Comparison of ENCODE assay signal across 9 cellular contexts in genomic region chr7:19754521-19755116, GRCh38. TPM values are rescaled to one million over a fixed set of nuclear protein-coding genes. Genes with fewer than 3 reads are reported as not detected.
DNase-seq lines count a peak whose midpoint lies in the region; ATAC-seq and TF ChIP-seq lines count a peak whose summit lies in the region.
"Had no signal": no experiment of that assay in that cellular context is flagged by ENCODE, and none has a peak within 500 bp of the region (broad histone marks: within the 10 kb centered on the region; RNA-seq: fewer than 3 reads in every experiment).

No MANE protein-coding gene starts in this region.

- H3K36me3 ChIP-seq in OCI-LY3 (replicated peaks; ENCODE audit: low read depth, low read length), result no peaks in the 10 kb centered on the region
- no peaks in the 10 kb centered on the region for H3K36me3 ChIP-seq in endocrine pancreas (ENCODE audit: control insufficient read depth, insufficient read depth, low read length)
- H3K36me3 ChIP-seq in prostate gland, result no peaks in the 10 kb centered on the region

- H3K9me3 ChIP-seq in OCI-LY3 (ENCODE audit: insufficient read depth, low read length) (no peaks in the 10 kb centered on the region), endocrine pancreas (ENCODE audit: control insufficient read depth, low read length) (no peaks in the 10 kb centered on the region), prostate gland (no peaks in the 10 kb centered on the region)

- H4K20me1 ChIP-seq in OCI-LY3 (ENCODE audit: insufficient read depth, low read length), result no peaks in the 10 kb centered on the region

- H3K9ac ChIP-seq in OCI-LY3 (ENCODE audit: low read length) (no peak overlapping the region; the same call in 1 of the 2 replicates), endocrine pancreas (ENCODE audit: control insufficient read depth, insufficient read depth, low read length) (no peak overlapping the region)

- H2AFZ ChIP-seq in OCI-LY3 (ENCODE audit: low read depth, low read length), result peak overlapping the region; percentile 46; the same call in 1 of the 2 replicates

- no peak overlapping the region for H3K4me3 ChIP-seq in OCI-LY3 (ENCODE audit: low read length)
- H3K4me3 ChIP-seq in endocrine pancreas (ENCODE audit: control insufficient read depth, insufficient read depth, low read length), result peak overlapping the region; percentile 14
- H3K4me3 ChIP-seq in prostate gland, result no peak overlapping the region

- no peak for TF ChIP-seq POLR2A in prostate gland (IDR thresholded peaks at IDR 0.05)

- no peaks in the 10 kb centered on the region for H3K79me2 ChIP-seq in OCI-LY3 (ENCODE audit: low read length)

- no peaks in the 10 kb centered on the region for H3K9me3 Mint-ChIP-seq in activated T-cell treated with anti-CD3 and anti-CD28 coated beads, Interleukin-2, amount 50 U/mL, for 72 hours

- H3K27ac ChIP-seq in OCI-LY3 (ENCODE audit: low read length) (no peak overlapping the region), prostate gland (no peak overlapping the region)

- H3K4me1 ChIP-seq in OCI-LY3 (ENCODE audit: low read length), result peaks cover 10% of the 10 kb centered on the region
- peaks cover 9% of the 10 kb centered on the region for H3K4me1 ChIP-seq in endocrine pancreas (ENCODE audit: control insufficient read depth, insufficient read depth, low read length)
- H3K4me1 ChIP-seq in prostate gland (replicated peaks), result no peaks in the 10 kb centered on the region

- WGBS in prostate gland, result 43% methylated on average over 6 of the region's 6 CpGs

- no peak overlapping the region for H3K27ac Mint-ChIP-seq in activated T-cell treated with anti-CD3 and anti-CD28 coated beads, Interleukin-2, amount 50 U/mL, for 72 hours

- no peaks in the 10 kb centered on the region for H3K27me3 ChIP-seq in OCI-LY3 (ENCODE audit: low read depth, low read length)
- no peaks in the 10 kb centered on the region for H3K27me3 ChIP-seq in endocrine pancreas (ENCODE audit: control insufficient read depth, insufficient read depth, low read length)
- H3K27me3 ChIP-seq in prostate gland (replicated peaks; ENCODE audit: insufficient read depth), result no peaks in the 10 kb centered on the region

- intact Hi-C loops in prostate gland (cut with DNase I), result no loop called here

- H3K4me3 Mint-ChIP-seq in activated T-cell treated with anti-CD3 and anti-CD28 coated beads, Interleukin-2, amount 50 U/mL, for 72 hours, result no peak overlapping the region

- TF ChIP-seq CTCF in OCI-LY3 (IDR thresholded peaks at IDR 0.05; ENCODE audit: low read depth, low read length), result peak; percentile 65
- peak; percentile 61 to 66 (median 64) for TF ChIP-seq CTCF in prostate gland (IDR thresholded peaks at IDR 0.05)

- H3K4me1 Mint-ChIP-seq in activated T-cell treated with anti-CD3 and anti-CD28 coated beads, Interleukin-2, amount 50 U/mL, for 72 hours (ENCODE audit: low read depth), result no peaks in the 10 kb centered on the region

- ATAC-seq in HG03108 (IDR thresholded peaks at IDR 0.05; ENCODE audit: unreplicated experiment), result no peak
- ATAC-seq in activated T-cell treated with anti-CD3 and anti-CD28 coated beads, Interleukin-2, amount 50 U/mL, for 72 hours (replicated peaks in 1 of 2), result no peak

- DNase-seq in DMS53 (lab: John Stamatoyannopoulos, UW), result peak; percentile 81
- DNase-seq in HS-27A (ENCODE audit: low read depth), result peak; percentile 19
- DNase-seq in prostate gland (ENCODE audit: low spot score), result no peak
- DNase-seq in activated T-cell treated with anti-CD3 and anti-CD28 coated beads, Interleukin-2, amount 50 U/mL, for 72 hours, result no peak
- DNase-seq in G401 (ENCODE audit: low spot score), result no peak

- no peaks in the 10 kb centered on the region for H3K36me3 Mint-ChIP-seq in activated T-cell treated with anti-CD3 and anti-CD28 coated beads, Interleukin-2, amount 50 U/mL, for 72 hours (ENCODE audit: insufficient read depth in 2 of 2)

- in situ Hi-C loops in G401 (cut with HindIII; ENCODE audit: low sequenced_read_pairs), result no loop called here

- peaks cover 14% of the 10 kb centered on the region for H3K27me3 Mint-ChIP-seq in activated T-cell treated with anti-CD3 and anti-CD28 coated beads, Interleukin-2, amount 50 U/mL, for 72 hours (ENCODE audit: low read depth)

- peak overlapping the region; percentile 34 for H3K4me2 ChIP-seq in OCI-LY3 (ENCODE audit: low read length)

RNA-seq across cellular contexts. Expression of gene TMEM196, which starts 18.8 kb away (rescaled TPM):
- not detected for total RNA-seq in prostate gland
- not detected for total RNA-seq in activated T-cell treated with anti-CD3 and anti-CD28 coated beads, Interleukin-2, amount 50 U/mL, for 72 hours
- total RNA-seq in G401 (2014; rRNA removed; shearing (Covaris generic)), result not detected in 2 replicates
- total RNA-seq: T-helper 1 cell treated with Interleukin-12 subunit alpha and Interleukin-12 subunit beta and Interleukin-4 antibody, amounts not matched to agents 30 ng/mL and 1 ng/mL, for 36 hours had no signal

RNA-seq across cellular contexts. Expression of gene POLR1F, which starts 45.8 kb away (rescaled TPM):
- 10 to 100 TPM; 13.0 to 13.6 TPM for total RNA-seq in prostate gland
- 10 to 100 TPM; 15.6 to 22.0 TPM for total RNA-seq in activated T-cell treated with anti-CD3 and anti-CD28 coated beads, Interleukin-2, amount 50 U/mL, for 72 hours
- total RNA-seq in G401 (2014; rRNA removed; shearing (Covaris generic)), result 18.4 and 25.4 TPM in 2 replicates

Comparison
In these comparisons a context has a peak if more than half of its experiments do, and no peak if none do; other contexts are left out.
1. DNase-seq: peak in DMS53 (single experiment) and HS-27A (single experiment); none in prostate gland (single experiment), activated T-cell treated with anti-CD3 and anti-CD28 coated beads, Interleukin-2, amount 50 U/mL, for 72 hours (0 of 2) and G401 (single experiment).